8 cellular contexts compared by ENCODE assay signal in genomic region chr2:218292700-218293014, GRCh38. TPM values are rescaled to one million over a fixed set of nuclear protein-coding genes. Genes with fewer than 3 reads are reported as not detected.
A peak's percentile ranks its signal among the peaks of the same experiment; 100 is the strongest.
DNase-seq lines count a peak whose midpoint lies in the region; ATAC-seq and TF ChIP-seq lines count a peak whose summit lies in the region.

No MANE protein-coding gene starts in this region.

- no peaks in the 10 kb centered on the region for H3K9me2 ChIP-seq in HCT116 (ENCODE audit: insufficient read depth)

- H3K36me3 Mint-ChIP-seq in activated CD4-positive, alpha-beta memory T cell treated with anti-CD3 and anti-CD28 coated beads for 36 hours, result no peaks in the 10 kb centered on the region
- no peaks in the 10 kb centered on the region for H3K36me3 Mint-ChIP-seq in glutamatergic neuron (ENCODE audit: unreplicated experiment)

- no peaks in the 10 kb centered on the region for H3K27me3 ChIP-seq in HCT116 (ENCODE audit: insufficient read depth, low read length)

- no peaks in the 10 kb centered on the region for H3K36me3 ChIP-seq in HCT116 (ENCODE audit: control insufficient read depth in 1 of 2, insufficient read depth in 2 of 2, low read length in 2 of 2)

- DNase-seq in HCT116 (ENCODE audit: low read depth, low spot score) (no peak), glutamatergic neuron (no peak), SHP77 (lab: John Stamatoyannopoulos, UW) (no peak), DMS53 (lab: John Stamatoyannopoulos, UW) (no peak)
- no peak for DNase-seq in activated CD4-positive, alpha-beta memory T cell treated with anti-CD3 and anti-CD28 coated beads for 36 hours

- TF ChIP-seq POLR2A in HCT116 (IDR thresholded peaks at IDR 0.05; ENCODE audit: borderline replicate concordance, extremely low read depth, insufficient read depth, insufficient read length), result no peak

- TF ChIP-seq CTCF in HCT116 (IDR thresholded peaks at IDR 0.05 in 2 of 3, conservative IDR thresholded peaks at IDR 0.05 in 1 of 3; ENCODE audit: borderline replicate concordance in 1 of 3, insufficient read depth in 1 of 3, low read depth in 2 of 3, low read length in 2 of 3) (no peak), glutamatergic neuron (IDR thresholded peaks at IDR 0.05; ENCODE audit: partially characterized antibody, unreplicated experiment) (peak; percentile 39)

- H3K27me3 Mint-ChIP-seq in activated CD4-positive, alpha-beta memory T cell treated with anti-CD3 and anti-CD28 coated beads for 36 hours, result no peaks in the 10 kb centered on the region
- H3K27me3 Mint-ChIP-seq in glutamatergic neuron (ENCODE audit: unreplicated experiment), result peaks cover 3% of the 10 kb centered on the region

- peak overlapping the region; percentile 89 for H3K27ac Mint-ChIP-seq in activated CD4-positive, alpha-beta memory T cell treated with anti-CD3 and anti-CD28 coated beads for 36 hours
- no peak overlapping the region for H3K27ac Mint-ChIP-seq in glutamatergic neuron (ENCODE audit: unreplicated experiment)

- peaks cover 41% of the 10 kb centered on the region for H3K79me2 ChIP-seq in HCT116 (ENCODE audit: insufficient read depth, low read length)

- BruUV-seq in HCT116 (replicated peaks; lab: Mats Ljungman, UMichigan), result TSS peak; percentile 78

- no peak for TF ChIP-seq RAD21 in HCT116 (IDR thresholded peaks at IDR 0.05; ENCODE audit: low read depth)

- peaks cover 50% of the 10 kb centered on the region for H3K4me1 Mint-ChIP-seq in activated CD4-positive, alpha-beta memory T cell treated with anti-CD3 and anti-CD28 coated beads for 36 hours (ENCODE audit: low read depth)
- peaks cover 9% of the 10 kb centered on the region for H3K4me1 Mint-ChIP-seq in glutamatergic neuron (ENCODE audit: low read depth, unreplicated experiment)

- H3K4me3 ChIP-seq in HCT116 (replicated peaks in 1 of 2; ENCODE audit: low read depth in 1 of 2, low read length in 2 of 2), result peak overlapping the region; percentile 75 to 96
- H3K4me3 ChIP-seq in skin epidermis, result peak overlapping the region in 6 of 7 experiments; percentile 65 to 88 (median 78)

- H3K4me3 Mint-ChIP-seq in activated CD4-positive, alpha-beta memory T cell treated with anti-CD3 and anti-CD28 coated beads for 36 hours, result peak overlapping the region; percentile 80
- peak overlapping the region; percentile 72 for H3K4me3 Mint-ChIP-seq in glutamatergic neuron (ENCODE audit: unreplicated experiment)

- POLR2A ChIA-PET in HCT116 (lab: Charles Lee), result no interaction called here
- POLR2A ChIA-PET in activated CD4-positive, alpha-beta memory T cell treated with anti-CD3 and anti-CD28 coated beads for 36 hours (lab: Charles Lee), result interaction anchor here (10.9 kb wide), 1 partner anchor 19 kb away, joined by 115 read pairs; the partner anchor contains the start of genes AAMP and PNKD

- peak overlapping the region; percentile 98 for H3K9ac ChIP-seq in HCT116 (ENCODE audit: low read length)

- no peaks in the 10 kb centered on the region for H3K9me3 Mint-ChIP-seq in activated CD4-positive, alpha-beta memory T cell treated with anti-CD3 and anti-CD28 coated beads for 36 hours
- H3K9me3 Mint-ChIP-seq in glutamatergic neuron (ENCODE audit: unreplicated experiment), result peaks cover 3% of the 10 kb centered on the region

- H3K4me1 ChIP-seq in HCT116 (ENCODE audit: control insufficient read depth in 1 of 2, insufficient read depth in 2 of 2, low read length in 2 of 2), result peaks cover 43 to 83% of the 10 kb centered on the region in 2 experiments

- RAD21 ChIA-PET in HCT116 (lab: Charles Lee; ENCODE audit: low non-redundant PET in 1 of 2, low total read pairs in 2 of 2, uncharacterized antibody in 2 of 2, unreplicated experiment in 2 of 2), result no interaction called here

- H4K20me1 ChIP-seq in HCT116 (ENCODE audit: insufficient read depth), result no peaks in the 10 kb centered on the region

- H3K9me3 ChIP-seq in HCT116 (ENCODE audit: control insufficient read depth in 1 of 2, insufficient read depth in 1 of 2, low read depth in 1 of 2, low read length in 2 of 2), result no peaks in the 10 kb centered on the region

- ATAC-seq in HCT116 (peak; percentile 5), HG02885 (IDR thresholded peaks at IDR 0.05; ENCODE audit: poor library complexity, unreplicated experiment) (no peak)
- no peak for ATAC-seq in activated CD4-positive, CD25-positive, alpha-beta regulatory T cell treated with anti-CD3 and anti-CD28 coated beads, Interleukin-2, amount 50 U/mL, for 24 hours

- H3K27ac ChIP-seq in HCT116 (ENCODE audit: low read depth, low read length), result peak overlapping the region; percentile 79; the same call in 1 of the 2 replicates
- peak overlapping the region in 20 of 21 experiments; percentile 90 to 100 (median 98) for H3K27ac ChIP-seq in skin epidermis

- CTCF ChIA-PET in HCT116 (lab: Charles Lee), result interaction anchor here (0.6 kb wide), 1 partner anchor 22 kb away, joined by 5 read pairs; the partner anchor contains the start of genes AAMP and PNKD
- CTCF ChIA-PET in activated CD4-positive, alpha-beta memory T cell treated with anti-CD3 and anti-CD28 coated beads for 36 hours (lab: Charles Lee), result interaction anchor here (0.6 to 12.2 kb wide), 17 partner anchors 8 to 173 kb away, joined by 3 to 119 read pairs (median 4); partner anchors contain the start of genes AAMP, CATIP, CTDSP1 and PNKD

- peak overlapping the region; percentile 93 for H3K4me2 ChIP-seq in HCT116 (ENCODE audit: low read length)

- H2AFZ ChIP-seq in HCT116 (ENCODE audit: low read depth, low read length, poor library complexity, severe bottlenecking), result peak overlapping the region; percentile 51

- intact Hi-C loops in HCT116 (cut with micrococcal nuclease), result loop anchor here (1.0 to 2.0 kb wide), 2 partner anchors 104 to 356 kb away; no protein-coding TSS in a partner anchor
- intact Hi-C loops in activated CD4-positive, alpha-beta memory T cell treated with anti-CD3 and anti-CD28 coated beads for 36 hours (cut with micrococcal nuclease), result loop anchor here (1.0 to 5.0 kb wide), 4 partner anchors 24 to 355 kb away; no protein-coding TSS in a partner anchor

TF ChIP-seq in HCT116, 20 proteins besides CTCF, POLR2A, EP300 and RAD21 (continues in another document):
- TF ChIP-seq ATF3 (IDR thresholded peaks at IDR 0.05), result no peak
- no peak for TF ChIP-seq JUND (IDR thresholded peaks at IDR 0.05)
- no peak for TF ChIP-seq TCF7L2 (IDR thresholded peaks at IDR 0.05; ENCODE audit: borderline replicate concordance, extremely low read depth, insufficient read depth, insufficient read length)
- no peak for TF ChIP-seq EZH2 (IDR thresholded peaks at IDR 0.05)
- TF ChIP-seq SRF (IDR thresholded peaks at IDR 0.05; ENCODE audit: low read depth), result no peak
- no peak for TF ChIP-seq EZH2phosphoT487 (IDR thresholded peaks at IDR 0.05; ENCODE audit: borderline replicate concordance)
- no peak for TF ChIP-seq SP1 (IDR thresholded peaks at IDR 0.05; ENCODE audit: low read depth)
- TF ChIP-seq ELF1 (IDR thresholded peaks at IDR 0.05; ENCODE audit: borderline replicate concordance, low read depth), result no peak
- TF ChIP-seq CEBPB (IDR thresholded peaks at IDR 0.05; ENCODE audit: low read depth), result no peak
- TF ChIP-seq ZFX (IDR thresholded peaks at IDR 0.05), result no peak
- no peak for TF ChIP-seq ZBTB33 (IDR thresholded peaks at IDR 0.05; ENCODE audit: extremely low read depth, insufficient replicate concordance, low read length)
- no peak for TF ChIP-seq CBX3 (IDR thresholded peaks at IDR 0.05; ENCODE audit: low read depth)
- no peak for TF ChIP-seq YY1 (IDR thresholded peaks at IDR 0.05; ENCODE audit: extremely low read depth, insufficient replicate concordance, low read depth, low read length)
- TF ChIP-seq SIN3A (IDR thresholded peaks at IDR 0.05; ENCODE audit: low read depth), result no peak
- no peak for TF ChIP-seq POLR2AphosphoS5 (IDR thresholded peaks at IDR 0.05; ENCODE audit: low read depth, low read length)
- TF ChIP-seq FOSL1 (IDR thresholded peaks at IDR 0.05; ENCODE audit: low read depth), result no peak
- TF ChIP-seq MAX (IDR thresholded peaks at IDR 0.05), result no peak

RNA-seq across cellular contexts. Expression of gene TMBIM1, which starts 0.4 kb away (rescaled TPM):
- total RNA-seq in HCT116 (2021; ENCODE audit: unreplicated experiment) (91.0 TPM), glutamatergic neuron (ENCODE audit: unreplicated experiment) (1.8 TPM)
- polyA plus RNA-seq in HCT116 (2012), result 138 and 165 TPM in 2 replicates
- 10 to 100 TPM; 71.8 to 79.2 TPM for total RNA-seq in activated CD4-positive, alpha-beta memory T cell treated with anti-CD3 and anti-CD28 coated beads for 36 hours

RNA-seq across cellular contexts. Expression of gene PNKD, which starts 22.3 kb away (rescaled TPM):
- 58.1 TPM for total RNA-seq in HCT116 (2021; ENCODE audit: unreplicated experiment)
- polyA plus RNA-seq in HCT116 (2012), result 49.4 and 64.8 TPM in 2 replicates
- total RNA-seq in activated CD4-positive, alpha-beta memory T cell treated with anti-CD3 and anti-CD28 coated beads for 36 hours, result 10 to 100 TPM; 18.4 to 19.4 TPM
- 44.2 TPM for total RNA-seq in glutamatergic neuron (ENCODE audit: unreplicated experiment)

RNA-seq across cellular contexts. Expression of gene AAMP, which starts 22.7 kb away (rescaled TPM):
- total RNA-seq in HCT116 (2021; ENCODE audit: unreplicated experiment), result 111 TPM
- 129 and 173 TPM in 2 replicates for polyA plus RNA-seq in HCT116 (2012)
- 10 to 100 TPM; 60.8 to 65.6 TPM for total RNA-seq in activated CD4-positive, alpha-beta memory T cell treated with anti-CD3 and anti-CD28 coated beads for 36 hours
- total RNA-seq in glutamatergic neuron (ENCODE audit: unreplicated experiment), result 64.6 TPM

RNA-seq across cellular contexts. Expression of gene GPBAR1, which starts 31.8 kb away (rescaled TPM):
- total RNA-seq in HCT116 (2021; ENCODE audit: unreplicated experiment), result 0.27 TPM
- polyA plus RNA-seq in HCT116 (2012), result 0.10 and 0.16 TPM in 2 replicates
- under 1 TPM; 0.14 to 0.19 TPM for total RNA-seq in activated CD4-positive, alpha-beta memory T cell treated with anti-CD3 and anti-CD28 coated beads for 36 hours
- 1.6 TPM for total RNA-seq in glutamatergic neuron (ENCODE audit: unreplicated experiment)

Comparison
In these comparisons a context has a peak if more than half of its experiments do, and no peak if none do; other contexts are left out.
1. RNA of gene TMBIM1, which starts 0.4 kb away (total RNA-seq): 91.0 TPM in HCT116 (single experiment) and 71.8 to 79.2 TPM in activated CD4-positive, alpha-beta memory T cell treated with anti-CD3 and anti-CD28 coated beads for 36 hours; 1.8 TPM in glutamatergic neuron (single experiment); every median in the first group is over 10 times any median in the second.